In genomic region chr14:37526992-37527391, GRCh38 we compare ENCODE assay signal across 2 cellular contexts.
TF ChIP-seq lines count a peak whose summit lies in the region.

No MANE protein-coding gene starts in this region.

TF ChIP-seq in IMR-90, 13 proteins besides CTCF, POLR2A, EP300 and RAD21:
- TF ChIP-seq MAFK (IDR thresholded peaks at IDR 0.05; ENCODE audit: low read depth, low read length) (peak; percentile 86), MXI1 (IDR thresholded peaks at IDR 0.05; ENCODE audit: borderline replicate concordance, low read depth, low read length) (no peak), MAZ (IDR thresholded peaks at IDR 0.05; ENCODE audit: borderline replicate concordance, low read depth, low read length) (no peak), SMC3 (IDR thresholded peaks at IDR 0.05; ENCODE audit: low read depth, low read length) (no peak), BHLHE40 (IDR thresholded peaks at IDR 0.05; ENCODE audit: low read depth, low read length) (no peak)
- TF ChIP-seq, protein P1, sequence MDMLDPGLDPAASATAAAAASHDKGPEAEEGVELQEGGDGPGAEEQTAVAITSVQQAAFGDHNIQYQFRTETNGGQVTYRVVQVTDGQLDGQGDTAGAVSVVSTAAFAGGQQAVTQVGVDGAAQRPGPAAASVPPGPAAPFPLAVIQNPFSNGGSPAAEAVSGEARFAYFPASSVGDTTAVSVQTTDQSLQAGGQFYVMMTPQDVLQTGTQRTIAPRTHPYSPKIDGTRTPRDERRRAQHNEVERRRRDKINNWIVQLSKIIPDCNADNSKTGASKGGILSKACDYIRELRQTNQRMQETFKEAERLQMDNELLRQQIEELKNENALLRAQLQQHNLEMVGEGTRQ (IDR thresholded peaks at IDR 0.05; ENCODE audit: low read depth, low read length): no peak
TF ChIP-seq in IMR-90: peak in this region for 1.

TF ChIP-seq in H1, 55 proteins besides CTCF, POLR2A, EP300 and RAD21:
- TF ChIP-seq MAFK (IDR thresholded peaks at IDR 0.05; ENCODE audit: low read depth, low read length) (peak; percentile 33; the same call in 1 of the 2 replicates), RBBP5 (IDR thresholded peaks at IDR 0.05; ENCODE audit: borderline replicate concordance, low read depth, low read length) (no peak)
TF ChIP-seq in H1: peak in this region for 1.
